In genomic region chr2:1553671-1554295, GRCh38 we compare ENCODE assay signal across 12 cellular contexts.
A peak's percentile ranks its signal among the peaks of the same experiment; 100 is the strongest.
DNase-seq lines count a peak whose midpoint lies in the region; ATAC-seq, FAIRE-seq and TF ChIP-seq lines count a peak whose summit lies in the region.
"Had no signal": no experiment of that assay in that cellular context is flagged by ENCODE, and none has a peak within 500 bp of the region (broad histone marks: within the 10 kb centered on the region; RNA-seq: fewer than 3 reads in every experiment).

No MANE protein-coding gene starts in this region.

- CTCF ChIA-PET in BJ (lab: Yijun Ruan, JAX), result interaction anchor here (0.7 to 8.9 kb wide), 20 partner anchors 8 to 840 kb away, joined by 3 to 80 read pairs (median 6); no protein-coding TSS in a partner anchor

- H4K20me1 ChIP-seq in neural progenitor cell (ENCODE audit: low read depth), result no peaks in the 10 kb centered on the region

- H3K36me3 Mint-ChIP-seq in neural progenitor cell, result no peaks in the 10 kb centered on the region
- H3K36me3 Mint-ChIP-seq: memory B cell had no signal

- H3K4me1 Mint-ChIP-seq in neural progenitor cell, result peaks cover 15% of the 10 kb centered on the region

- H3K4me3 ChIP-seq in BJ (ENCODE audit: low read depth, low read length), result no peak overlapping the region
- no peak overlapping the region for H3K4me3 ChIP-seq in neural progenitor cell

- H2AFZ ChIP-seq in neural progenitor cell (replicated peaks), result no peak overlapping the region

- no peaks in the 10 kb centered on the region for H3K79me2 ChIP-seq in neural progenitor cell (ENCODE audit: low read depth)

- no peak overlapping the region for H3K4me2 ChIP-seq in neural progenitor cell

- H3K9me3 Mint-ChIP-seq in neural progenitor cell, result no peaks in the 10 kb centered on the region
- H3K9me3 Mint-ChIP-seq: memory B cell had no signal

- H3K9ac ChIP-seq in neural progenitor cell, result no peak overlapping the region

- H3K27ac ChIP-seq in neural progenitor cell, result no peak overlapping the region

- no peak for ATAC-seq in HG03025 (IDR thresholded peaks at IDR 0.05; ENCODE audit: low FRiP score, unreplicated experiment)
- ATAC-seq in HG03469 (IDR thresholded peaks at IDR 0.05; ENCODE audit: unreplicated experiment), result no peak
- ATAC-seq in HG03378 (IDR thresholded peaks at IDR 0.05; ENCODE audit: unreplicated experiment), result no peak
- no peak for ATAC-seq in GM21367 (IDR thresholded peaks at IDR 0.05; ENCODE audit: unreplicated experiment)

- H3K36me3 ChIP-seq in BJ (ENCODE audit: control insufficient read depth, insufficient read depth, low read length) (no peaks in the 10 kb centered on the region), neural progenitor cell (no peaks in the 10 kb centered on the region)

- H3K4me1 ChIP-seq in neural progenitor cell, result no peaks in the 10 kb centered on the region

- no peaks in the 10 kb centered on the region for H3F3A ChIP-seq in neural progenitor cell (ENCODE audit: low read depth)

- FAIRE-seq in endometrium (lab: Jason Lieb, UNC), result peak; percentile 12

- H3K27ac Mint-ChIP-seq in neural progenitor cell, result no peak overlapping the region
- H3K27ac Mint-ChIP-seq: memory B cell had no signal

- no peaks in the 10 kb centered on the region for H3K27me3 ChIP-seq in BJ (ENCODE audit: control insufficient read depth, insufficient read depth, low read length)
- peaks cover 16% of the 10 kb centered on the region for H3K27me3 ChIP-seq in neural progenitor cell

- H3K4me3 Mint-ChIP-seq in neural progenitor cell, result no peak overlapping the region
- H3K4me3 Mint-ChIP-seq: memory B cell had no signal

- TF ChIP-seq CTCF in BJ (IDR thresholded peaks at IDR 0.05; ENCODE audit: insufficient read depth, low read depth, low read length), result peak; percentile 61
- TF ChIP-seq CTCF in neural progenitor cell (IDR thresholded peaks at IDR 0.05), result peak; percentile 45

- POLR2A ChIA-PET in BJ (lab: Charles Lee), result interaction anchor here (0.8 kb wide), 1 partner anchor 197 kb away, joined by 3 read pairs; no protein-coding TSS in a partner anchor

- peak; percentile 64 for DNase-seq in BJ (ENCODE audit: low read depth)
- DNase-seq in NCI-H226, result peak; percentile 36
- peak; percentile 50 for DNase-seq in neural progenitor cell (ENCODE audit: low spot score)
- DNase-seq: DMS153, KG1, NCI-H524 had no signal

- peaks cover 4% of the 10 kb centered on the region for H3K27me3 Mint-ChIP-seq in neural progenitor cell (ENCODE audit: insufficient read depth, low read depth)

- H3K9me3 ChIP-seq in neural progenitor cell (ENCODE audit: low read depth), result no peaks in the 10 kb centered on the region
